In genomic region chr4:155072417-155072816, GRCh38 we compare ENCODE assay signal across 13 cellular contexts.
"Had no signal": no experiment of that assay in that cellular context is flagged by ENCODE, and none has a peak within 500 bp of the region (broad histone marks: within the 10 kb centered on the region; RNA-seq: fewer than 3 reads in every experiment).

No MANE protein-coding gene starts in this region.

- H3K9me3 Mint-ChIP-seq: activated naive CD8-positive, alpha-beta T cell treated with anti-CD3 and anti-CD28 coated beads for 36 hours; activated T-cell treated with anti-CD3 and anti-CD28 coated beads, Interleukin-2, amount 50 U/mL, for 24 hours had no signal

- H3K4me3 Mint-ChIP-seq: activated CD8-positive, alpha-beta memory T cell treated with anti-CD3 and anti-CD28 coated beads, Interleukin-2, amount 10 ng/mL, durations not matched to agents 7 days and 5 days; activated naive CD8-positive, alpha-beta T cell treated with anti-CD3 and anti-CD28 coated beads for 36 hours; activated T-cell treated with anti-CD3 and anti-CD28 coated beads, Interleukin-2, amount 50 U/mL, for 24 hours; naive thymus-derived CD8-positive, alpha-beta T cell had no signal

- ATAC-seq: activated CD8-positive, alpha-beta memory T cell treated with anti-CD3 and anti-CD28 coated beads, Interleukin-2, amount 10 ng/mL, durations not matched to agents 7 days and 5 days; gastrocnemius medialis; heart right ventricle; left lung; mucosa of descending colon; naive thymus-derived CD8-positive, alpha-beta T cell had no signal

- DNase-seq: activated CD4-positive, alpha-beta T cell treated with anti-CD3 and anti-CD28 coated beads, Interleukin-2, amount 50 U/mL, for 4 hours; activated CD8-positive, alpha-beta memory T cell treated with anti-CD3 and anti-CD28 coated beads, Interleukin-2, amount 10 ng/mL, durations not matched to agents 7 days and 5 days; activated gamma-delta T cell; activated naive CD8-positive, alpha-beta T cell treated with anti-CD3 and anti-CD28 coated beads for 36 hours; activated T-cell treated with anti-CD3 and anti-CD28 coated beads, Interleukin-2, amount 50 U/mL, for 24 hours; brain microvascular endothelial cell; effector memory CD4-positive, alpha-beta T cell; gastrocnemius medialis; heart right ventricle; left lung; mucosa of descending colon; naive thymus-derived CD8-positive, alpha-beta T cell; posterior cingulate gyrus had no signal

- H3K4me1 Mint-ChIP-seq: activated CD8-positive, alpha-beta memory T cell treated with anti-CD3 and anti-CD28 coated beads, Interleukin-2, amount 10 ng/mL, durations not matched to agents 7 days and 5 days; activated naive CD8-positive, alpha-beta T cell treated with anti-CD3 and anti-CD28 coated beads for 36 hours; naive thymus-derived CD8-positive, alpha-beta T cell had no signal

- H3K27ac Mint-ChIP-seq: activated CD8-positive, alpha-beta memory T cell treated with anti-CD3 and anti-CD28 coated beads, Interleukin-2, amount 10 ng/mL, durations not matched to agents 7 days and 5 days; activated naive CD8-positive, alpha-beta T cell treated with anti-CD3 and anti-CD28 coated beads for 36 hours; activated T-cell treated with anti-CD3 and anti-CD28 coated beads, Interleukin-2, amount 50 U/mL, for 24 hours; naive thymus-derived CD8-positive, alpha-beta T cell had no signal

- H3K36me3 Mint-ChIP-seq: activated CD8-positive, alpha-beta memory T cell treated with anti-CD3 and anti-CD28 coated beads, Interleukin-2, amount 10 ng/mL, durations not matched to agents 7 days and 5 days; activated naive CD8-positive, alpha-beta T cell treated with anti-CD3 and anti-CD28 coated beads for 36 hours; naive thymus-derived CD8-positive, alpha-beta T cell had no signal

- H3K27me3 Mint-ChIP-seq: activated CD8-positive, alpha-beta memory T cell treated with anti-CD3 and anti-CD28 coated beads, Interleukin-2, amount 10 ng/mL, durations not matched to agents 7 days and 5 days; activated naive CD8-positive, alpha-beta T cell treated with anti-CD3 and anti-CD28 coated beads for 36 hours; activated T-cell treated with anti-CD3 and anti-CD28 coated beads, Interleukin-2, amount 50 U/mL, for 24 hours had no signal
